Comparison of ENCODE assay signal across 1 cellular context in the genomic region with DNA sequence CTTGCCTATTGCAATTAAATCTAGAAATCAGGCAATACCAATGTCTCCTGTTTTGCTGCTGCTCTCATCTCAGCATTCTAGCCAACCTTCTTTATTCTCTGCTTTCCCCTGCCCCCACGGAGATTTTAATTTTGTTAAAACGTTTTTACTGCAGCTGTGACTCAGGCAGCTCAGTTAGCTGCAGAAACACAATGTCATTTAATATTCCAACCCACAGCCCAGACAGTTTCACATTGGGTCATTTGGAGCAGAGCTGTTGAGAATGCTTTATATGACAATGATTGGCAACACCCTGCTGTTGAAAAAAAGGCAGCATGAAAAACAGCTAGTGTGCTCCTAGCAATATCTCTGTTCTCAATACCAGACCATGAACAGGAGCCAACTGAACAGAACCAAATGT.
TF ChIP-seq lines count a peak whose summit lies in the region.

No MANE protein-coding gene starts in this region.

TF ChIP-seq in GM12878, 131 proteins besides CTCF, POLR2A, EP300 and RAD21:
- TF ChIP-seq PRDM15 (CRISPR knock-in tag; IDR thresholded peaks at IDR 0.05) (no peak), USF2 (IDR thresholded peaks at IDR 0.05; ENCODE audit: borderline replicate concordance, low read depth, low read length) (no peak), BMI1 (IDR thresholded peaks at IDR 0.05; ENCODE audit: borderline replicate concordance) (no peak), JUND (IDR thresholded peaks at IDR 0.05; ENCODE audit: low read depth, low read length) (no peak)
